Comparison of ENCODE assay signal across 8 cellular contexts in genomic region chr22:28800308-28801041, GRCh38. TPM values are rescaled to one million over a fixed set of nuclear protein-coding genes. Genes with fewer than 3 reads are reported as not detected.
DNase-seq lines count a peak whose midpoint lies in the region; ATAC-seq and TF ChIP-seq lines count a peak whose summit lies in the region.

Gene XBP1, minus strand, starts transcription at chr22:28800569.

- no peak for TF ChIP-seq CTCF in liver (IDR thresholded peaks at IDR 0.05; ENCODE audit: low read depth, low read length, missing input control)

- no peaks in the 10 kb centered on the region; a peak in 1 of 22 replicates for H3K27me3 ChIP-seq in BLaER1 treated with 17β-estradiol and CSF1 and Interleukin-3, amounts not matched to agents 10 nM and 100 nM
- no peaks in the 10 kb centered on the region for H3K27me3 ChIP-seq in liver (ENCODE audit: control insufficient read depth in 4 of 4, insufficient read depth in 4 of 4, low read length in 3 of 4)

- peak in 1 of 2 donors; percentile 24 for TF ChIP-seq RAD21 in liver (IDR thresholded peaks at IDR 0.05)

- peaks cover 38 to 47% (median 42%) of the 10 kb centered on the region in 11 experiments for H3K36me3 ChIP-seq in BLaER1 treated with 17β-estradiol and CSF1 and Interleukin-3, amounts not matched to agents 10 nM and 100 nM
- H3K36me3 ChIP-seq in liver (ENCODE audit: control insufficient read depth in 4 of 4, insufficient read depth in 3 of 4, low read depth in 1 of 4, low read length in 3 of 4) = peaks cover 5 to 37% (median 22%) of the 10 kb centered on the region in 4 donors

- H3K36me3 Mint-ChIP-seq in activated CD4-positive, alpha-beta memory T cell treated with anti-CD3 and anti-CD28 coated beads for 36 hours = peaks cover 46% of the 10 kb centered on the region

- H3K9me3 Mint-ChIP-seq in activated CD4-positive, alpha-beta memory T cell treated with anti-CD3 and anti-CD28 coated beads for 36 hours = no peaks in the 10 kb centered on the region

- under 1% methylated on average over 78 of the region's 78 CpGs for WGBS in liver

- POLR2A ChIA-PET in activated CD4-positive, alpha-beta memory T cell treated with anti-CD3 and anti-CD28 coated beads for 36 hours (lab: Charles Lee) = interaction anchor here (0.7 to 4.1 kb wide), 14 partner anchors 8 to 881 kb away, joined by 3 to 70 read pairs (median 5); partner anchors contain the start of genes CCDC117, CHEK2, EWSR1 and HSCB

- peak within 1 kb of the TSS; percentile 94 for H3K4me3 Mint-ChIP-seq in activated CD4-positive, alpha-beta memory T cell treated with anti-CD3 and anti-CD28 coated beads for 36 hours

- peaks cover 37 to 48% (median 42%) of the 10 kb centered on the region in 11 experiments for H4K20me1 ChIP-seq in BLaER1 treated with 17β-estradiol and CSF1 and Interleukin-3, amounts not matched to agents 10 nM and 100 nM

- H3K27ac ChIP-seq in BLaER1 treated with 17β-estradiol and CSF1 and Interleukin-3, amounts not matched to agents 10 nM and 100 nM = peak within 1 kb of the TSS; percentile 94 to 100 (median 99)
- peak within 1 kb of the TSS; percentile 99 for H3K27ac ChIP-seq in liver (ENCODE audit: low read depth in 1 of 2, low read length in 2 of 2)

- peak within 1 kb of the TSS; percentile 96 for H3K27ac Mint-ChIP-seq in activated CD4-positive, alpha-beta memory T cell treated with anti-CD3 and anti-CD28 coated beads for 36 hours

- H3K27me3 Mint-ChIP-seq in activated CD4-positive, alpha-beta memory T cell treated with anti-CD3 and anti-CD28 coated beads for 36 hours = no peaks in the 10 kb centered on the region

- H3K4me1 Mint-ChIP-seq in activated CD4-positive, alpha-beta memory T cell treated with anti-CD3 and anti-CD28 coated beads for 36 hours (ENCODE audit: low read depth) = peaks cover 46% of the 10 kb centered on the region

- H3K9me3 ChIP-seq in BLaER1 treated with 17β-estradiol and CSF1 and Interleukin-3, amounts not matched to agents 10 nM and 100 nM (replicated peaks in 1 of 11) = peaks cover 0 to 5% (median 0%) of the 10 kb centered on the region in 11 experiments; a peak in 2 of 22 replicates
- H3K9me3 ChIP-seq in liver (ENCODE audit: control insufficient read depth in 4 of 4, low read length in 3 of 4) = no peaks in the 10 kb centered on the region

- H3K9ac ChIP-seq in BLaER1 treated with 17β-estradiol and CSF1 and Interleukin-3, amounts not matched to agents 10 nM and 100 nM = peak within 1 kb of the TSS; percentile 97 to 100 (median 99)
- peak within 1 kb of the TSS; percentile 93 to 100 for H3K9ac ChIP-seq in liver (ENCODE audit: low read depth in 1 of 2, low read length in 2 of 2)

- CTCF ChIA-PET in activated CD4-positive, alpha-beta memory T cell treated with anti-CD3 and anti-CD28 coated beads for 36 hours (lab: Charles Lee) = interaction anchor here (0.6 to 6.5 kb wide), 6 partner anchors 12 to 443 kb away, joined by 3 to 41 read pairs (median 18); partner anchors contain the start of gene CCDC117

- ATAC-seq in HG03457 (IDR thresholded peaks at IDR 0.05; ENCODE audit: unreplicated experiment) = peak; percentile 67

- peaks cover 53 to 72% (median 64%) of the 10 kb centered on the region in 10 experiments for H3K4me1 ChIP-seq in BLaER1 treated with 17β-estradiol and CSF1 and Interleukin-3, amounts not matched to agents 10 nM and 100 nM
- H3K4me1 ChIP-seq in liver (ENCODE audit: control insufficient read depth in 4 of 4, insufficient read depth in 4 of 4, low read length in 3 of 4) = peaks cover 2 to 29% (median 10%) of the 10 kb centered on the region in 4 donors

- intact Hi-C loops in activated CD4-positive, alpha-beta memory T cell treated with anti-CD3 and anti-CD28 coated beads for 36 hours (cut with micrococcal nuclease) = no loop called here

- peak within 1 kb of the TSS; percentile 84 to 100 (median 93) for H3K4me2 ChIP-seq in BLaER1 treated with 17β-estradiol and CSF1 and Interleukin-3, amounts not matched to agents 10 nM and 100 nM

- H3K4me3 ChIP-seq in BLaER1 treated with 17β-estradiol and CSF1 and Interleukin-3, amounts not matched to agents 10 nM and 100 nM = peak within 1 kb of the TSS; percentile 89 to 99 (median 94)
- peak within 1 kb of the TSS; percentile 91 to 99 (median 98) for H3K4me3 ChIP-seq in liver (ENCODE audit: low read depth in 1 of 3, low read length in 3 of 3)

- peak; percentile 82 for DNase-seq in GM19240 (ENCODE audit: insufficient read length, low spot score)
- DNase-seq in NCI-H774 (lab: John Stamatoyannopoulos, UW) = peak; percentile 78
- peak; percentile 92 for DNase-seq in activated CD4-positive, alpha-beta memory T cell treated with anti-CD3 and anti-CD28 coated beads for 36 hours
- peak; percentile 86 to 97 for DNase-seq in dermis microvascular lymphatic vessel endothelial cell (ENCODE audit: low read depth in 2 of 2)
- peak; percentile 89 for DNase-seq in stimulated activated CD4-positive, alpha-beta T cell treated with anti-CD3 and anti-CD28 coated beads, Interleukin-4, amount 100 ng/mL, for 1 hour

TF ChIP-seq in liver, 16 proteins besides CTCF, POLR2A, EP300 and RAD21:
- peak; percentile 72 to 84 for TF ChIP-seq RXRA (IDR thresholded peaks at IDR 0.05)
- peak; percentile 60 for TF ChIP-seq SP1 (IDR thresholded peaks at IDR 0.05)
- no peak for TF ChIP-seq FOXA1 (IDR thresholded peaks at IDR 0.05)
- peak; percentile 55 for TF ChIP-seq NR2F2 (IDR thresholded peaks at IDR 0.05)
- TF ChIP-seq JUND (IDR thresholded peaks at IDR 0.05) = peak in 1 of 2 donors; percentile 24
- TF ChIP-seq HNF4A (conservative IDR thresholded peaks at IDR 0.05) = peak; percentile 45
- TF ChIP-seq MAX (IDR thresholded peaks at IDR 0.05) = peak; percentile 24
- peak; percentile 58 for TF ChIP-seq TAF1 (conservative IDR thresholded peaks at IDR 0.05)
- peak; percentile 96 for TF ChIP-seq YY1 (IDR thresholded peaks at IDR 0.05)
- TF ChIP-seq ATF3 (IDR thresholded peaks at IDR 0.05) = no peak
- peak; percentile 92 for TF ChIP-seq REST (IDR thresholded peaks at IDR 0.05)
- TF ChIP-seq HNF4G (IDR thresholded peaks at IDR 0.05) = no peak

RNA-seq across cellular contexts. Expression of gene XBP1, which starts in this region (rescaled TPM):
- total RNA-seq in activated CD4-positive, alpha-beta memory T cell treated with anti-CD3 and anti-CD28 coated beads for 36 hours = 100 to 1,000 TPM; 128 to 132 TPM
- 71.6 and 103 TPM in 2 replicates for total RNA-seq in dermis microvascular lymphatic vessel endothelial cell
- 100 to 1,000 TPM; 597 to 613 TPM for total RNA-seq in liver
- 100 to 1,000 TPM; 303 to 705 TPM for polyA plus RNA-seq in liver

Comparison
In these comparisons a context has a peak if more than half of its experiments do, and no peak if none do; other contexts are left out.
1. Peak in every context shown above with its lines: DNase-seq, ATAC-seq, H3K4me3 ChIP-seq and H3K27ac ChIP-seq.